In genomic region chr4:147516133-147516532, GRCh38 we compare ENCODE assay signal across 29 cellular contexts. TPM values are rescaled to one million over a fixed set of nuclear protein-coding genes. Genes with fewer than 3 reads are reported as not detected.
"Had no signal": no experiment of that assay in that cellular context is flagged by ENCODE, and none has a peak within 500 bp of the region (broad histone marks: within the 10 kb centered on the region; RNA-seq: fewer than 3 reads in every experiment).

No MANE protein-coding gene starts in this region.

- ATAC-seq: body of pancreas; natural killer cell; sciatic nerve; stimulated activated naive CD8-positive, alpha-beta T cell treated with anti-CD3 and anti-CD28 coated beads, Interleukin-15, Interleukin-2, amounts not matched to agents 100 U/mL and 50 U/mL, for 24 hours had no signal

- H3K27me3 ChIP-seq: adrenal gland, body of pancreas, hepatocyte, testis, transverse colon had no signal

- H3K36me3 ChIP-seq: adrenal gland, transverse colon had no signal

- H3K27ac Mint-ChIP-seq: activated naive CD4-positive, alpha-beta T cell treated with anti-CD3 and anti-CD28 coated beads for 36 hours; activated naive CD8-positive, alpha-beta T cell treated with anti-CD3 and anti-CD28 coated beads for 36 hours; natural killer cell; progenitor cell of endocrine pancreas; T-helper 2 cell treated with Interferon-gamma antibody and Interleukin-4, amounts not matched to agents 5 μg/mL and 100 μg/mL, for 36 hours had no signal

- H3K27ac ChIP-seq: adrenal gland, body of pancreas, hepatocyte, skin epidermis, testis, transverse colon, VCaP had no signal

- H3K4me3 Mint-ChIP-seq: activated naive CD4-positive, alpha-beta T cell treated with anti-CD3 and anti-CD28 coated beads for 36 hours; activated naive CD8-positive, alpha-beta T cell treated with anti-CD3 and anti-CD28 coated beads for 36 hours; natural killer cell; T-helper 2 cell treated with Interferon-gamma antibody and Interleukin-4, amounts not matched to agents 5 μg/mL and 100 μg/mL, for 36 hours had no signal

- FAIRE-seq: colon, frontal cortex, keratinocyte, urothelium cell line had no signal

- H3K4me2 ChIP-seq: hepatocyte had no signal

- H3K4me3 ChIP-seq: adrenal gland, body of pancreas, hepatocyte, skin epidermis, testis, transverse colon had no signal

- H3K9me3 ChIP-seq: adrenal gland, body of pancreas, testis, transverse colon had no signal

- H3K36me3 Mint-ChIP-seq: activated naive CD8-positive, alpha-beta T cell treated with anti-CD3 and anti-CD28 coated beads for 36 hours; natural killer cell had no signal

- H3K4me1 Mint-ChIP-seq: natural killer cell had no signal

- H2AFZ ChIP-seq: hepatocyte had no signal

- H3K4me1 ChIP-seq: adrenal gland, body of pancreas, testis, transverse colon had no signal

- H3K27me3 Mint-ChIP-seq: progenitor cell of endocrine pancreas had no signal

- H3K9me3 Mint-ChIP-seq: activated naive CD4-positive, alpha-beta T cell treated with anti-CD3 and anti-CD28 coated beads for 36 hours; activated naive CD8-positive, alpha-beta T cell treated with anti-CD3 and anti-CD28 coated beads for 36 hours; natural killer cell; T-helper 2 cell treated with Interferon-gamma antibody and Interleukin-4, amounts not matched to agents 5 μg/mL and 100 μg/mL, for 36 hours had no signal

- DNase-seq: activated CD4-positive, alpha-beta T cell treated with anti-CD3 and anti-CD28 coated beads for 4 hours; activated CD4-positive, alpha-beta T cell treated with anti-CD3 and anti-CD28 coated beads, Interleukin-2, amount 50 U/mL, for 4 hours; activated effector memory CD4-positive, alpha-beta T cell treated with anti-CD3 and anti-CD28 coated beads, Interleukin-2, amount 50 U/mL, for 16 hours; activated naive CD4-positive, alpha-beta T cell treated with anti-CD3 and anti-CD28 coated beads for 36 hours; activated naive CD8-positive, alpha-beta T cell treated with anti-CD3 and anti-CD28 coated beads for 36 hours; activated T-cell treated with anti-CD3 and anti-CD28 coated beads for 4 hours; adrenal gland; aorta; body of pancreas; effector memory CD4-positive, alpha-beta T cell; left cardiac atrium; mammary epithelial cell; natural killer cell; stimulated activated CD4-positive, alpha-beta T cell treated with anti-CD3 and anti-CD28 coated beads, Interleukin-12 subunit alpha, Interleukin-12 subunit beta, amount 100 ng/mL, for 4 hours; stimulated activated CD4-positive, alpha-beta T cell treated with anti-CD3 and anti-CD28 coated beads, Interleukin-4, amount 100 ng/mL, for 1 hour; stimulated activated naive CD8-positive, alpha-beta T cell treated with anti-CD3 and anti-CD28 coated beads, Interleukin-15, Interleukin-2, amounts not matched to agents 100 U/mL and 50 U/mL, for 24 hours; testis; transverse colon had no signal

RNA-seq across cellular contexts. Expression of gene EDNRA, which starts 35.2 kb away (rescaled TPM):
- total RNA-seq: activated naive CD4-positive, alpha-beta T cell treated with anti-CD3 and anti-CD28 coated beads for 36 hours; activated naive CD8-positive, alpha-beta T cell treated with anti-CD3 and anti-CD28 coated beads for 36 hours; dermis microvascular lymphatic vessel endothelial cell; natural killer cell had no signal
